ENCODE assay signal across 8 cellular contexts in the genomic region with DNA sequence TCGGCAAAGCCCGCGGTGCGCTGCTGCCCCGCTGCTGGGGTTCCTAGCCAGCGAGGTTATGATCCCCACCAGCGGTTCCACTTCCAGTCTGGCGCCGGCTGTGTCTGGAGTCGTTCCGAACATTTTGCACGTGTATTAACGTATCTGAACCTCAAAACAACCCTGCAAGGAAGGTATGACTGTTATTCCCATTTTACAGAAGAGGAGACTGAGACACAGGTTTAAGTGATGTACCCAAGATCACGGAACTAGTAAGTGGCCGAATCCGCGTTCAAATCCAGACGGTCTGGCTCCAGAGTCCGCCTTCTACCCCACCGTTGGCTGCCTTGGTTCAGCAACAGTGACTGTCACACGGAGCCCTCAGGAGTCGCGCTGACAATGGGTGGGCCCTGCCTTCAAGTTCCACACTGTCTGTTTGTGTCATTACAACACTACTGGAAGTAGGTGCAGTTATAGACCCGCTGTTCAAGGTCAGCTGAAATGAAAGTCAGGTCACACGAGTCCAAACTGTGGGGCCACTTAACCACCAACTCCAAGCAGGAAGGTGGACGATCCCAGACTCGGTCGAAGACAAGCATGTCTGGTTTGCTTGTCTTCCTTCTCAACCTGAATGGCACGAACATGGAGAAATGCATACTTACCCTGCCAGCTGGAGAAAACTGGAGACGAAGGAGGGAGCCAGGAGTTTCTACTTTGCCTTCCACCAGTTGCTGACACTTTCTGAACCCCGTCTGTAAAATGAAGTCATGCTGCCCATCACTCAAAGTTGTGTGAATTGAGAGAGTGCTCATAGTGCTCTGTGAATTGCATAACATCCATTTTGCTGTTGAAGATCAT. TPM values are rescaled to one million over a fixed set of nuclear protein-coding genes. Genes with fewer than 3 reads are reported as not detected.
A peak's percentile ranks its signal among the peaks of the same experiment; 100 is the strongest.
DNase-seq lines count a peak whose midpoint lies in the region; ATAC-seq and TF ChIP-seq lines count a peak whose summit lies in the region.

No MANE protein-coding gene starts in this region.

- H4K20me1 ChIP-seq in Karpas-422 (ENCODE audit: insufficient read depth, low read depth, low read length), result no peaks in the 10 kb centered on the region

- peak overlapping the region; percentile 50 for H3K4me2 ChIP-seq in Karpas-422 (ENCODE audit: low read depth, low read length, poor library complexity, severe bottlenecking)

- no peak for ATAC-seq in GM18867 (IDR thresholded peaks at IDR 0.05; ENCODE audit: unreplicated experiment)
- ATAC-seq in HG03565 (IDR thresholded peaks at IDR 0.05; ENCODE audit: unreplicated experiment), result no peak

- no peaks in the 10 kb centered on the region for H3K36me3 ChIP-seq in Karpas-422 (ENCODE audit: insufficient read depth, low read length)
- peaks cover 9% of the 10 kb centered on the region for H3K36me3 ChIP-seq in muscle layer of colon (ENCODE audit: insufficient read depth, low read length)

- no peaks in the 10 kb centered on the region for H3K79me2 ChIP-seq in Karpas-422 (ENCODE audit: low read length)

- H3K4me3 Mint-ChIP-seq in chondrocyte (ENCODE audit: unreplicated experiment), result peak overlapping the region; percentile 71

- H3K9ac ChIP-seq in Karpas-422 (ENCODE audit: low read length) (peak overlapping the region; percentile 58), muscle layer of colon (ENCODE audit: low read length) (no peak overlapping the region)

- H2AFZ ChIP-seq in Karpas-422 (ENCODE audit: low read length), result no peak overlapping the region

- H3K27me3 Mint-ChIP-seq in chondrocyte (ENCODE audit: low read depth), result no peaks in the 10 kb centered on the region

- H3K4me3 ChIP-seq in AG04449 (ENCODE audit: low read depth, low read length), result peak overlapping the region; percentile 93
- peak overlapping the region; percentile 61 for H3K4me3 ChIP-seq in Karpas-422 (ENCODE audit: low read length)
- H3K4me3 ChIP-seq in muscle layer of colon (ENCODE audit: low read depth in 1 of 2, low read length in 2 of 2), result peak overlapping the region; percentile 69 to 81

- H3K9me3 ChIP-seq in Karpas-422 (ENCODE audit: low read length) (no peaks in the 10 kb centered on the region), muscle layer of colon (ENCODE audit: low read length) (no peaks in the 10 kb centered on the region)

- no peaks in the 10 kb centered on the region; the same call in 1 of the 2 replicates for H3K4me1 ChIP-seq in Karpas-422 (ENCODE audit: low read length)
- H3K4me1 ChIP-seq in muscle layer of colon (ENCODE audit: insufficient read depth, low read length), result peaks cover 20% of the 10 kb centered on the region

- CTCF ChIA-PET in AG04449 (lab: Yijun Ruan, JAX), result interaction anchor here (1.0 to 4.0 kb wide), 2 partner anchors 8 to 13 kb away, joined by 3 to 32 read pairs; no protein-coding TSS in a partner anchor

- H3K27ac ChIP-seq in Karpas-422 (ENCODE audit: low read length), result no peak overlapping the region
- peak overlapping the region; percentile 73 for H3K27ac ChIP-seq in muscle layer of colon (ENCODE audit: low read depth, low read length)

- H3K4me1 Mint-ChIP-seq in chondrocyte (ENCODE audit: low read depth), result peaks cover 34% of the 10 kb centered on the region

- no peaks in the 10 kb centered on the region for H3K27me3 ChIP-seq in Karpas-422 (ENCODE audit: low read length)
- no peaks in the 10 kb centered on the region for H3K27me3 ChIP-seq in muscle layer of colon (ENCODE audit: control insufficient read depth in 1 of 2, insufficient read depth in 2 of 2, low read length in 2 of 2)

- no peak for TF ChIP-seq CTCF in AG04449 (IDR thresholded peaks at IDR 0.05; ENCODE audit: insufficient read depth, low read length, missing control alignments)
- peak; percentile 46 for TF ChIP-seq CTCF in chondrocyte (IDR thresholded peaks at IDR 0.05)

- H3K9me2 ChIP-seq in Karpas-422 (replicated peaks; ENCODE audit: insufficient read depth, low read length), result no peaks in the 10 kb centered on the region

- POLR2A ChIA-PET in AG04449 (lab: Yijun Ruan, JAX), result no interaction called here

- no peaks in the 10 kb centered on the region for H3K9me3 Mint-ChIP-seq in chondrocyte (ENCODE audit: low read depth)

- peak overlapping the region; percentile 83 for H3K27ac Mint-ChIP-seq in chondrocyte (ENCODE audit: unreplicated experiment)

- peaks cover 14% of the 10 kb centered on the region for H3K36me3 Mint-ChIP-seq in chondrocyte (ENCODE audit: low read depth)

- DNase-seq in AG04449 (ENCODE audit: low read depth, low spot score), result no peak
- no peak for DNase-seq in Karpas-422
- no peak for DNase-seq in chondrocyte (ENCODE audit: low spot score)
- no peak for DNase-seq in Ammon's horn (ENCODE audit: low spot score)
- DNase-seq in middle frontal gyrus (ENCODE audit: extremely low spot score, low spot score), result no peak

RNA-seq across cellular contexts. Expression of gene SRXN1, which starts 0.8 kb away (rescaled TPM):
- total RNA-seq in Karpas-422 (2014; rRNA removed; shearing (Covaris generic); ENCODE audit: low replicate concordance), result 1.0 and 3.0 TPM in 2 replicates
- total RNA-seq in chondrocyte, result 19.3 to 20.8 TPM (median 20.6 TPM) in 3 replicates

RNA-seq across cellular contexts. Expression of gene SCRT2, which starts 21.8 kb away (rescaled TPM):
- total RNA-seq in Karpas-422 (2014; rRNA removed; shearing (Covaris generic); ENCODE audit: low replicate concordance), result not detected in 2 replicates
- total RNA-seq in chondrocyte, result not detected in 3 replicates

RNA-seq across cellular contexts. Expression of gene TCF15, which starts 43.7 kb away (rescaled TPM):
- not detected in 2 replicates for total RNA-seq in Karpas-422 (2014; rRNA removed; shearing (Covaris generic); ENCODE audit: low replicate concordance)
- total RNA-seq in chondrocyte, result 0.28 to 0.50 TPM in 2 of 3 replicates, not detected in the other
